Comparison of ENCODE assay signal across 8 cellular contexts in genomic region chr17:73644145-73645049, GRCh38. TPM values are rescaled to one million over a fixed set of nuclear protein-coding genes. Genes with fewer than 3 reads are reported as not detected.
DNase-seq lines count a peak whose midpoint lies in the region; ATAC-seq and TF ChIP-seq lines count a peak whose summit lies in the region.

TSS of gene SDK2 (minus strand) at chr17:73644445. CDS start at chr17:73644088, 357 bp downstream.

- no peaks in the 10 kb centered on the region for H3K36me3 ChIP-seq in CD4-positive, CD25-positive, alpha-beta regulatory T cell (ENCODE audit: control insufficient read depth, insufficient read depth, low read length)
- H3K36me3 ChIP-seq in duodenal mucosa (ENCODE audit: control insufficient read depth in 1 of 2, insufficient read depth in 2 of 2, low read length in 2 of 2) (no peaks in the 10 kb centered on the region), urinary bladder (ENCODE audit: insufficient read depth) (no peaks in the 10 kb centered on the region)

- no peak for TF ChIP-seq CTCF in mesothelial cell of epicardium (IDR thresholded peaks at IDR 0.05; ENCODE audit: unreplicated experiment)

- peak within 1 kb of the TSS in 3 of 4 donors; percentile 74 to 84 (median 84) for H3K4me3 Mint-ChIP-seq in CD4-positive, CD25-positive, alpha-beta regulatory T cell
- H3K4me3 Mint-ChIP-seq in mesothelial cell of epicardium, result peak within 1 kb of the TSS; percentile 87

- H3K27ac ChIP-seq in CD4-positive, CD25-positive, alpha-beta regulatory T cell (ENCODE audit: insufficient read depth, low read length, poor library complexity, severe bottlenecking), result no peak within 1 kb of the TSS
- no peak within 1 kb of the TSS for H3K27ac ChIP-seq in duodenal mucosa (ENCODE audit: low read depth, low read length)
- no peak within 1 kb of the TSS for H3K27ac ChIP-seq in urinary bladder (ENCODE audit: low read depth)

- peaks cover 0 to 24% (median 3%) of the 10 kb centered on the region in 4 donors for H3K4me1 Mint-ChIP-seq in CD4-positive, CD25-positive, alpha-beta regulatory T cell
- peaks cover 39% of the 10 kb centered on the region for H3K4me1 Mint-ChIP-seq in mesothelial cell of epicardium

- under 1% methylated on average over 105 of the region's 105 CpGs for WGBS in urinary bladder

- peaks cover 23% of the 10 kb centered on the region for H3K4me1 ChIP-seq in CD4-positive, CD25-positive, alpha-beta regulatory T cell (ENCODE audit: control insufficient read depth, insufficient read depth, low read length, poor library complexity, severe bottlenecking)
- H3K4me1 ChIP-seq in duodenal mucosa (ENCODE audit: control insufficient read depth in 1 of 2, insufficient read depth in 2 of 2, low read length in 2 of 2) (no peaks in the 10 kb centered on the region), urinary bladder (ENCODE audit: insufficient read depth) (peaks cover 2% of the 10 kb centered on the region)

- DNase-seq in CD4-positive, CD25-positive, alpha-beta regulatory T cell, result no peak
- DNase-seq in NCI-H345 treated with DMSO at 0.1 percent for 48 hours (lab: John Stamatoyannopoulos, UW; ENCODE audit: unreplicated experiment) (peak; percentile 59), mesothelial cell of epicardium (ENCODE audit: low spot score in 2 of 2, unreplicated experiment in 2 of 2) (peak in 1 of 2 experiments; percentile 65), hepatic stellate cell (ENCODE audit: low spot score) (no peak)
- no peak for DNase-seq in activated CD4-positive, alpha-beta T cell treated with anti-CD3 and anti-CD28 coated beads, Interleukin-2, amount 50 U/mL, for 1 hour

- H3K27me3 ChIP-seq in CD4-positive, CD25-positive, alpha-beta regulatory T cell (ENCODE audit: control insufficient read depth, insufficient read depth, low read length), result peaks cover 8% of the 10 kb centered on the region
- H3K27me3 ChIP-seq in duodenal mucosa (ENCODE audit: control insufficient read depth in 1 of 2, insufficient read depth in 2 of 2, low read length in 2 of 2), result peaks cover 66 to 69% of the 10 kb centered on the region in 2 donors

- H3K9ac ChIP-seq in duodenal mucosa (ENCODE audit: low read depth in 1 of 2, low read length in 2 of 2), result no peak within 1 kb of the TSS

- H3K27me3 Mint-ChIP-seq in CD4-positive, CD25-positive, alpha-beta regulatory T cell, result peaks cover 54% of the 10 kb centered on the region
- peaks cover 30% of the 10 kb centered on the region for H3K27me3 Mint-ChIP-seq in mesothelial cell of epicardium (ENCODE audit: low read depth)

- H3K9me3 ChIP-seq in CD4-positive, CD25-positive, alpha-beta regulatory T cell (ENCODE audit: control insufficient read depth in 2 of 2, low read length in 2 of 2), result no peaks in the 10 kb centered on the region
- no peaks in the 10 kb centered on the region for H3K9me3 ChIP-seq in duodenal mucosa (ENCODE audit: control insufficient read depth in 1 of 2, low read length in 2 of 2)

- H3K27ac Mint-ChIP-seq in CD4-positive, CD25-positive, alpha-beta regulatory T cell, result no peak within 1 kb of the TSS
- H3K27ac Mint-ChIP-seq in mesothelial cell of epicardium, result peak within 1 kb of the TSS; percentile 75

- no peak for ATAC-seq in CD4-positive, CD25-positive, alpha-beta regulatory T cell (ENCODE audit: low read depth in 2 of 2)
- no peak for ATAC-seq in HG03521 (IDR thresholded peaks at IDR 0.05; ENCODE audit: unreplicated experiment)

- peaks cover 0 to 1% (median 0%) of the 10 kb centered on the region in 7 donors for H3K9me3 Mint-ChIP-seq in CD4-positive, CD25-positive, alpha-beta regulatory T cell
- H3K9me3 Mint-ChIP-seq in mesothelial cell of epicardium, result no peaks in the 10 kb centered on the region

- no peak within 1 kb of the TSS for H3K4me3 ChIP-seq in CD4-positive, CD25-positive, alpha-beta regulatory T cell (ENCODE audit: low read depth, low read length)
- H3K4me3 ChIP-seq in duodenal mucosa (ENCODE audit: low read depth in 1 of 2, low read length in 2 of 2), result peak within 1 kb of the TSS; percentile 36 to 40
- peak within 1 kb of the TSS; percentile 50 for H3K4me3 ChIP-seq in urinary bladder (ENCODE audit: low read depth, low read length)

- H3K36me3 Mint-ChIP-seq in CD4-positive, CD25-positive, alpha-beta regulatory T cell, result no peaks in the 10 kb centered on the region
- H3K36me3 Mint-ChIP-seq in mesothelial cell of epicardium, result no peaks in the 10 kb centered on the region

RNA-seq across cellular contexts. Expression of gene SDK2, which starts in this region (rescaled TPM):
- total RNA-seq in CD4-positive, CD25-positive, alpha-beta regulatory T cell, result 0.59 TPM
- under 1 TPM in 2 of 4 donors, not detected in 2; 0.02 TPM for polyA plus RNA-seq in CD4-positive, CD25-positive, alpha-beta regulatory T cell
- total RNA-seq in mesothelial cell of epicardium (29.7 to 33.2 TPM (median 31.8 TPM) in 3 replicates), urinary bladder (5.0 TPM)
- polyA plus RNA-seq in urinary bladder, result 0.61 TPM
